In the genomic region with DNA sequence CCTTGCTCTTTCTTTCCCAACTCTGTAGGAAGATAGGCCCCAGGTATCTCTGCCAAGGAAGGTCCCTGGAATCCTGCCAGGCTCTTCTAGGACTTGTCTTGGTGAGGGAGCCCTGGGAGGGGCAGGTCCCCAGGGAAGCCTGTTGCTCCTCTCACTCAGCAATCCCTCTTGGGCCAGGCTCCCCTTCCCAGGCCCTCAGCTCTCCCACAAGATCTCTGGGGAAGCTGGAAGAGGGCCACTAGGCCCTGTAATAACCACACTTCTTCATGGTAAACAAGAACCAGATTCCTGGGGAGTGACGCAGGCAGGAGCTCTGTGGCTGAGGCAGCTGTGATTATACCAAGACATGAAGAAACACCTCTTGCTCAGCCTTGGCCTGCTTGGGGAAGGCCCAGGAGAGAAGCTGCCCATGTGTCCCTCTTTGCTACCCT, we compare ENCODE assay signal across 9 cellular contexts. TPM values are rescaled to one million over a fixed set of nuclear protein-coding genes. Genes with fewer than 3 reads are reported as not detected.
DNase-seq lines count a peak whose midpoint lies in the region; ATAC-seq and TF ChIP-seq lines count a peak whose summit lies in the region.
"Had no signal": no experiment of that assay in that cellular context is flagged by ENCODE, and none has a peak within 500 bp of the region (broad histone marks: within the 10 kb centered on the region; RNA-seq: fewer than 3 reads in every experiment).

No MANE protein-coding gene starts in this region.

- peaks cover 13% of the 10 kb centered on the region for H3K9me1 ChIP-seq in IMR-90 (ENCODE audit: insufficient read depth, low read length)

- no CpG with 5 or more reads among the region's 1 CpG for WGBS in IMR-90 (ENCODE audit: extremely low coverage in 2 of 2, insufficient read length in 1 of 2), 2 experiments

- peak overlapping the region; percentile 93 for H2BK120ac ChIP-seq in IMR-90 (ENCODE audit: low read depth, low read length)

- TF ChIP-seq CTCF in IMR-90 (conservative IDR thresholded peaks at IDR 0.05; ENCODE audit: low read depth, low read length): no peak

- H2BK5ac ChIP-seq in IMR-90 (ENCODE audit: low read depth, low read length, poor library complexity, severe bottlenecking): peak overlapping the region; percentile 89

- H4K8ac ChIP-seq in IMR-90 (ENCODE audit: low read depth in 2 of 2, low read length in 2 of 2): peak overlapping the region; percentile 10 to 76

- H3K4ac ChIP-seq in IMR-90 (ENCODE audit: low read depth, low read length): peak overlapping the region; percentile 94

- H3K4me1 Mint-ChIP-seq in dendritic cell treated with granulocyte-macrophage colony-stimulating factor and Interleukin-4, amounts not matched to agents 40 ng/mL and 50 ng/mL, for 4 days (ENCODE audit: low read depth): peaks cover 18% of the 10 kb centered on the region

- H2BK15ac ChIP-seq in IMR-90 (ENCODE audit: low read depth, low read length): peak overlapping the region; percentile 69; the same call in 2 of the 3 replicates

- H4K20me1 ChIP-seq in IMR-90 (ENCODE audit: insufficient read depth, low read length): 0 out of 2 replicates have a peak, but pooled peaks cover 3% of the 10 kb centered on the region

- no peaks in the 10 kb centered on the region for H3K9me3 Mint-ChIP-seq in dendritic cell treated with granulocyte-macrophage colony-stimulating factor and Interleukin-4, amounts not matched to agents 40 ng/mL and 50 ng/mL, for 4 days

- H3K4me2 ChIP-seq in IMR-90 (ENCODE audit: low read depth, low read length): 0 out of 2 replicates have a peak overlapping the region, but pooled peaks have one; percentile 21

- peak overlapping the region; percentile 84 for H2AFZ ChIP-seq in IMR-90 (replicated peaks; ENCODE audit: low read length, poor library complexity)

- H3K9me3 ChIP-seq in IMR-90 (ENCODE audit: control insufficient read depth, insufficient read depth, low read length): no peaks in the 10 kb centered on the region
- H3K9me3 ChIP-seq in muscle layer of colon (ENCODE audit: low read length): no peaks in the 10 kb centered on the region

- peak overlapping the region; percentile 41 for H4K5ac ChIP-seq in IMR-90 (ENCODE audit: low read depth, low read length)

- BruUV-seq in IMR-90 (replicated peaks; lab: Mats Ljungman, UMichigan): no TSS peak

- in situ Hi-C loops in IMR-90 (cut with MboI; ENCODE audit: low sequenced_read_pairs): no loop called here

- H2BK20ac ChIP-seq in IMR-90 (ENCODE audit: low read depth, low read length): peak overlapping the region; percentile 84

- peak overlapping the region; percentile 82 for H2AK9ac ChIP-seq in IMR-90 (replicated peaks; ENCODE audit: low read depth, low read length, poor library complexity)

- H3K79me1 ChIP-seq in IMR-90 (ENCODE audit: low read depth in 1 of 2, low read length in 2 of 2): peaks cover 0 to 7% of the 10 kb centered on the region in 2 experiments; a peak in 1 of 4 replicates

- peak overlapping the region; percentile 89 for H2AK5ac ChIP-seq in IMR-90 (ENCODE audit: low read depth, low read length)

- H3K18ac ChIP-seq in IMR-90 (ENCODE audit: low read depth, low read length): peak overlapping the region; percentile 68

- H3K36me3 ChIP-seq in IMR-90 (ENCODE audit: control insufficient read depth, insufficient read depth, low read length) (no peaks in the 10 kb centered on the region), muscle layer of colon (ENCODE audit: insufficient read depth, low read length) (no peaks in the 10 kb centered on the region)

- H3K4me3 Mint-ChIP-seq in dendritic cell treated with granulocyte-macrophage colony-stimulating factor and Interleukin-4, amounts not matched to agents 40 ng/mL and 50 ng/mL, for 4 days: no peak overlapping the region

- TF ChIP-seq RAD21 in IMR-90 (IDR thresholded peaks at IDR 0.05; ENCODE audit: low read length): peak; percentile 10; the same call in 1 of the 2 replicates

- peak overlapping the region; percentile 38; the same call in 1 of the 2 replicates for H3K9ac ChIP-seq in IMR-90 (ENCODE audit: low read depth, low read length)
- H3K9ac ChIP-seq in muscle layer of colon (ENCODE audit: low read length): no peak overlapping the region

- H3K56ac ChIP-seq in IMR-90 (ENCODE audit: extremely low read depth, insufficient read depth, low read length): no peak overlapping the region; the same call in 1 of the 2 replicates

- DNase-seq in A172 (ENCODE audit: low spot score) (peak; percentile 98), IMR-90 (peak; percentile 100), RPMI8226 (no peak), cerebellar cortex (ENCODE audit: low spot score) (no peak), KG1 (lab: John Stamatoyannopoulos, UW) (no peak)
- DNase-seq: DMS153 had no signal

- peak overlapping the region; percentile 90 for H4K91ac ChIP-seq in IMR-90 (ENCODE audit: insufficient read depth, low read depth, low read length)

- CTCF ChIA-PET in IMR-90 (lab: Yijun Ruan, JAX): interaction anchor here (3.3 kb wide), 1 partner anchor 10 kb away, joined by 14 read pairs; no protein-coding TSS in a partner anchor

- H3K36me3 Mint-ChIP-seq in dendritic cell treated with granulocyte-macrophage colony-stimulating factor and Interleukin-4, amounts not matched to agents 40 ng/mL and 50 ng/mL, for 4 days (ENCODE audit: low read depth): no peaks in the 10 kb centered on the region

- H3K4me3 ChIP-seq in IMR-90 (ENCODE audit: insufficient read depth, low read depth, low read length) (no peak overlapping the region), muscle layer of colon (ENCODE audit: low read depth in 1 of 2, low read length in 2 of 2) (no peak overlapping the region)

- peaks cover 62% of the 10 kb centered on the region for H3K27me3 Mint-ChIP-seq in dendritic cell treated with granulocyte-macrophage colony-stimulating factor and Interleukin-4, amounts not matched to agents 40 ng/mL and 50 ng/mL, for 4 days

- H3K23ac ChIP-seq in IMR-90 (ENCODE audit: low read depth, low read length): peak overlapping the region; percentile 75; the same call in 1 of the 2 replicates

- no peak for TF ChIP-seq POLR2A in IMR-90 (IDR thresholded peaks at IDR 0.05; ENCODE audit: low read depth, low read length)

- H3K27me3 ChIP-seq in IMR-90 (ENCODE audit: control insufficient read depth, insufficient read depth, low read length): no peaks in the 10 kb centered on the region
- H3K27me3 ChIP-seq in muscle layer of colon (ENCODE audit: control insufficient read depth in 1 of 2, insufficient read depth in 2 of 2, low read length in 2 of 2): no peaks in the 10 kb centered on the region

- ATAC-seq in IMR-90 (ENCODE audit: low read depth) (peak; percentile 98), HG03521 (IDR thresholded peaks at IDR 0.05; ENCODE audit: unreplicated experiment) (no peak)

- peak overlapping the region; percentile 4 for H3K27ac Mint-ChIP-seq in dendritic cell treated with granulocyte-macrophage colony-stimulating factor and Interleukin-4, amounts not matched to agents 40 ng/mL and 50 ng/mL, for 4 days

- H3K14ac ChIP-seq in IMR-90 (replicated peaks; ENCODE audit: low read depth, low read length): peak overlapping the region; percentile 83

- dilution Hi-C loops in IMR-90 (cut with HindIII; ENCODE audit: low sequenced_read_pairs, unreplicated experiment): no loop called here

- POLR2A ChIA-PET in IMR-90 (lab: Charles Lee; ENCODE audit: unreplicated experiment): no interaction called here

- intact Hi-C loops in IMR-90 (cut with micrococcal nuclease): loop anchor here (2.0 kb wide), 1 partner anchor 50 kb away; no protein-coding TSS in a partner anchor
- intact Hi-C loops in dendritic cell treated with granulocyte-macrophage colony-stimulating factor and Interleukin-4, amounts not matched to agents 40 ng/mL and 50 ng/mL, for 4 days (cut with micrococcal nuclease): no loop called here

- H3K4me1 ChIP-seq in IMR-90 (ENCODE audit: control insufficient read depth, insufficient read depth, low read length) (peaks cover 21% of the 10 kb centered on the region), muscle layer of colon (ENCODE audit: insufficient read depth, low read length) (peaks cover 38% of the 10 kb centered on the region)

- H3K27ac ChIP-seq in IMR-90 (ENCODE audit: insufficient read depth, low read length) (peak overlapping the region; percentile 79), muscle layer of colon (ENCODE audit: low read depth, low read length) (peak overlapping the region; percentile 79)

TF ChIP-seq in IMR-90, 13 proteins besides CTCF, POLR2A, EP300 and RAD21 (continues in another document):
- TF ChIP-seq, protein P1, sequence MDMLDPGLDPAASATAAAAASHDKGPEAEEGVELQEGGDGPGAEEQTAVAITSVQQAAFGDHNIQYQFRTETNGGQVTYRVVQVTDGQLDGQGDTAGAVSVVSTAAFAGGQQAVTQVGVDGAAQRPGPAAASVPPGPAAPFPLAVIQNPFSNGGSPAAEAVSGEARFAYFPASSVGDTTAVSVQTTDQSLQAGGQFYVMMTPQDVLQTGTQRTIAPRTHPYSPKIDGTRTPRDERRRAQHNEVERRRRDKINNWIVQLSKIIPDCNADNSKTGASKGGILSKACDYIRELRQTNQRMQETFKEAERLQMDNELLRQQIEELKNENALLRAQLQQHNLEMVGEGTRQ (IDR thresholded peaks at IDR 0.05; ENCODE audit: low read depth, low read length): peak; percentile 43; the same call in 1 of the 2 replicates
- no peak for TF ChIP-seq MAFK (IDR thresholded peaks at IDR 0.05; ENCODE audit: low read depth, low read length)
- peak; percentile 73 for TF ChIP-seq FOS (IDR thresholded peaks at IDR 0.05; ENCODE audit: low read depth, low read length)
- TF ChIP-seq CEBPB (IDR thresholded peaks at IDR 0.05; ENCODE audit: low read depth, low read length): peak; percentile 90
- peak; percentile 34; the same call in 1 of the 2 replicates for TF ChIP-seq BHLHE40 (IDR thresholded peaks at IDR 0.05; ENCODE audit: low read depth, low read length)
- peak; percentile 96 for TF ChIP-seq RCOR1 (IDR thresholded peaks at IDR 0.05; ENCODE audit: insufficient replicate concordance, low read length)
- TF ChIP-seq MAZ (IDR thresholded peaks at IDR 0.05; ENCODE audit: borderline replicate concordance, low read depth, low read length): peak; percentile 73; the same call in 1 of the 2 replicates
- TF ChIP-seq MXI1 (IDR thresholded peaks at IDR 0.05; ENCODE audit: borderline replicate concordance, low read depth, low read length): 0 out of 2 replicates have a peak, but pooled peaks have one; percentile 22

RNA-seq across cellular contexts. Expression of a gene that starts 9.9 kb away (rescaled TPM):
- 46.9 and 48.6 TPM in 2 replicates for total RNA-seq in A172 (2014; rRNA removed; shearing (Covaris generic))
- total RNA-seq in IMR-90 (2012; rRNA removed): 50.8 and 56.5 TPM in 2 replicates
- 60.7 and 66.4 TPM in 2 replicates for polyA plus RNA-seq in IMR-90 (2012; rRNA removed)
- polyA plus RNA-seq in IMR-90 (2012; cell fraction: cytosol; rRNA removed): 42.3 and 56.1 TPM in 2 replicates
- polyA plus RNA-seq in IMR-90 (2012; cell fraction: nucleus; rRNA removed; ENCODE audit: low replicate concordance): 86.1 and 91.5 TPM in 2 replicates

RNA-seq across cellular contexts. Expression of a gene that starts 39.4 kb away (rescaled TPM):
- total RNA-seq in A172 (2014; rRNA removed; shearing (Covaris generic)): 26.8 and 32.8 TPM in 2 replicates
- 21.1 and 22.0 TPM in 2 replicates for total RNA-seq in IMR-90 (2012; rRNA removed)
- polyA plus RNA-seq in IMR-90 (2012; rRNA removed): 4.6 and 5.5 TPM in 2 replicates
- polyA plus RNA-seq in IMR-90 (2012; cell fraction: cytosol; rRNA removed): 2.2 and 3.2 TPM in 2 replicates
- 2.4 and 9.7 TPM in 2 replicates for polyA plus RNA-seq in IMR-90 (2012; cell fraction: nucleus; rRNA removed; ENCODE audit: low replicate concordance)

Comparison
In these comparisons a context has a peak if more than half of its experiments do, and no peak if none do; other contexts are left out.
1. DNase-seq: peak in A172 (single experiment) and IMR-90 (single experiment); none in RPMI8226 (single experiment), cerebellar cortex (single experiment) and KG1 (single experiment).